Comparison of ENCODE assay signal across 8 cellular contexts in genomic region chr15:58410353-58410752, GRCh38. TPM values are rescaled to one million over a fixed set of nuclear protein-coding genes. Genes with fewer than 3 reads are reported as not detected.
DNase-seq lines count a peak whose midpoint lies in the region; ATAC-seq and TF ChIP-seq lines count a peak whose summit lies in the region.

No MANE protein-coding gene starts in this region.

- TF ChIP-seq CTCF in GM20000 (IDR thresholded peaks at IDR 0.05; ENCODE audit: extremely low read depth, missing control alignments), result no peak
- TF ChIP-seq CTCF in fibroblast of pulmonary artery (IDR thresholded peaks at IDR 0.05; ENCODE audit: low read length, missing control alignments), result no peak

- no peaks in the 10 kb centered on the region for H3K36me3 ChIP-seq in H7 (replicated peaks; ENCODE audit: control insufficient read depth, insufficient read depth, low read length)

- no peak for ATAC-seq in HG03196 (IDR thresholded peaks at IDR 0.05; ENCODE audit: unreplicated experiment)
- ATAC-seq in HG02588 (IDR thresholded peaks at IDR 0.05; ENCODE audit: unreplicated experiment), result no peak

- H3K27me3 ChIP-seq in H7 (ENCODE audit: control insufficient read depth, insufficient read depth, low read length), result no peaks in the 10 kb centered on the region

- H3K4me3 ChIP-seq in fibroblast of pulmonary artery (replicated peaks; ENCODE audit: low read depth, low read length) (no peak overlapping the region), H7 (ENCODE audit: insufficient read depth, low read depth, low read length) (no peak overlapping the region)

- DNase-seq in GM20000 (ENCODE audit: low spot score) (peak; percentile 18), fibroblast of pulmonary artery (ENCODE audit: low read depth) (peak; percentile 4), H7 (no peak), GM19238 (ENCODE audit: insufficient read length, low spot score) (no peak)
- DNase-seq in activated CD4-positive, alpha-beta T cell treated with anti-CD3 and anti-CD28 coated beads, Interleukin-2, amount 50 U/mL, for 1 hour, result peak; percentile 27
- DNase-seq in stimulated activated CD8-positive, alpha-beta memory T cell treated with anti-CD3 and anti-CD28 coated beads, Interleukin-15, amount 100 ng/mL, for 1 hour (ENCODE audit: low read depth), result peak; percentile 2

RNA-seq across cellular contexts. Expression of gene LIPC, which starts 21.4 kb away (rescaled TPM):
- total RNA-seq in H7 (2014; rRNA removed; shearing (Covaris generic)), result not detected in 2 replicates

Comparison
In these comparisons a context has a peak if more than half of its experiments do, and no peak if none do; other contexts are left out.
1. DNase-seq: peak in GM20000 (single experiment), activated CD4-positive, alpha-beta T cell treated with anti-CD3 and anti-CD28 coated beads, Interleukin-2, amount 50 U/mL, for 1 hour (single experiment), fibroblast of pulmonary artery (single experiment) and stimulated activated CD8-positive, alpha-beta memory T cell treated with anti-CD3 and anti-CD28 coated beads, Interleukin-15, amount 100 ng/mL, for 1 hour (single experiment); none in H7 (single experiment) and GM19238 (single experiment).